ENCODE assay signal across 19 cellular contexts in genomic region chr12:105335856-105336255, GRCh38. TPM values are rescaled to one million over a fixed set of nuclear protein-coding genes. Genes with fewer than 3 reads are reported as not detected.
DNase-seq lines count a peak whose midpoint lies in the region; TF ChIP-seq lines count a peak whose summit lies in the region.
"Had no signal": no experiment of that assay in that cellular context is flagged by ENCODE, and none has a peak within 500 bp of the region (broad histone marks: within the 10 kb centered on the region; RNA-seq: fewer than 3 reads in every experiment).

No MANE protein-coding gene starts in this region.

- peaks cover 84% of the 10 kb centered on the region for H3K36me3 Mint-ChIP-seq in HFFc6 (ENCODE audit: low read depth)
- peaks cover 10% of the 10 kb centered on the region for H3K36me3 Mint-ChIP-seq in osteocyte (ENCODE audit: unreplicated experiment)

- peaks cover 0 to 6% of the 10 kb centered on the region in 2 donors for H3K9me3 ChIP-seq in ascending aorta
- H3K9me3 ChIP-seq: prostate gland, transverse colon had no signal

- TF ChIP-seq CTCF in HFFc6 (IDR thresholded peaks at IDR 0.05) (no peak), ascending aorta (IDR thresholded peaks at IDR 0.05) (no peak), osteocyte (IDR thresholded peaks at IDR 0.05) (no peak)

- H3K4me1 ChIP-seq in ascending aorta = peaks cover 8 to 28% of the 10 kb centered on the region in 2 donors
- H3K4me1 ChIP-seq: prostate gland had no signal

- peaks cover 83% of the 10 kb centered on the region for H3K4me1 Mint-ChIP-seq in HFFc6 (ENCODE audit: low read depth)
- H3K4me1 Mint-ChIP-seq in osteocyte (ENCODE audit: unreplicated experiment) = peaks cover 92% of the 10 kb centered on the region

- no peaks in the 10 kb centered on the region for H3K36me3 ChIP-seq in ascending aorta
- H3K36me3 ChIP-seq: prostate gland, SJCRH30, transverse colon had no signal

- intact Hi-C loops in ascending aorta (cut with DNase I) = no loop called here

- peak; percentile 7 to 40 for DNase-seq in NOMO-1 (lab: John Stamatoyannopoulos, UW; ENCODE audit: unreplicated experiment in 2 of 2)
- no peak for DNase-seq in NOMO-1 treated with dmso at 0.1 percent for 144 hours (lab: John Stamatoyannopoulos, UW; ENCODE audit: unreplicated experiment)
- DNase-seq in HFFc6 = no peak
- DNase-seq in ascending aorta (ENCODE audit: low spot score in 2 of 2) = no peak
- no peak for DNase-seq in osteocyte (ENCODE audit: extremely low spot score, unreplicated experiment)
- DNase-seq in NCI-H2171 (lab: John Stamatoyannopoulos, UW) = no peak
- no peak for DNase-seq in ureter (ENCODE audit: low spot score)
- DNase-seq in GM19238 (ENCODE audit: insufficient read length, low spot score) = no peak
- DNase-seq: 8988T; activated CD4-positive, alpha-beta T cell treated with anti-CD3 and anti-CD28 coated beads, Interleukin-2, amount 10 ng/mL, durations not matched to agents 24 days and 14 days; DMS53; head of caudate nucleus; NCI-H187 treated with DMSO at 0.1 percent for 48 hours; SJCRH30; small intestine; transverse colon had no signal

- H3K27ac Mint-ChIP-seq in HFFc6 = peak overlapping the region; percentile 81
- peak overlapping the region; percentile 61 for H3K27ac Mint-ChIP-seq in osteocyte (ENCODE audit: unreplicated experiment)
- H3K27ac Mint-ChIP-seq: activated naive CD4-positive, alpha-beta T cell treated with anti-CD3 and anti-CD28 coated beads, Interleukin-2, amount 50 U/mL, for 24 hours had no signal

- H3K27ac ChIP-seq in ascending aorta = peak overlapping the region; percentile 56 to 83
- H3K27ac ChIP-seq: prostate gland, SJCRH30, transverse colon had no signal

- peaks cover 2% of the 10 kb centered on the region; the same call in 1 of the 2 replicates for H3K27me3 Mint-ChIP-seq in HFFc6 (ENCODE audit: insufficient read depth)
- no peaks in the 10 kb centered on the region for H3K27me3 Mint-ChIP-seq in osteocyte (ENCODE audit: unreplicated experiment)
- H3K27me3 Mint-ChIP-seq: activated CD4-positive, alpha-beta T cell treated with anti-CD3 and anti-CD28 coated beads, Interleukin-2, amount 10 ng/mL, durations not matched to agents 24 days and 14 days; activated naive CD4-positive, alpha-beta T cell treated with anti-CD3 and anti-CD28 coated beads, Interleukin-2, amount 50 U/mL, for 24 hours had no signal

- H3K9me3 Mint-ChIP-seq in HFFc6 (peaks cover 6% of the 10 kb centered on the region), osteocyte (ENCODE audit: unreplicated experiment) (peaks cover 11% of the 10 kb centered on the region)

- H3K27me3 ChIP-seq in ascending aorta = no peaks in the 10 kb centered on the region
- H3K27me3 ChIP-seq: SJCRH30, transverse colon had no signal

- H3K4me3 Mint-ChIP-seq in HFFc6 (peak overlapping the region; percentile 97), osteocyte (ENCODE audit: unreplicated experiment) (no peak overlapping the region)
- H3K4me3 Mint-ChIP-seq: activated CD4-positive, alpha-beta T cell treated with anti-CD3 and anti-CD28 coated beads, Interleukin-2, amount 10 ng/mL, durations not matched to agents 24 days and 14 days; activated naive CD4-positive, alpha-beta T cell treated with anti-CD3 and anti-CD28 coated beads, Interleukin-2, amount 50 U/mL, for 24 hours had no signal

- no peak overlapping the region for H3K4me3 ChIP-seq in ascending aorta
- H3K4me3 ChIP-seq: lung, prostate gland, SJCRH30, transverse colon had no signal

RNA-seq across cellular contexts. Expression of gene C12orf75, which starts 5.4 kb away (rescaled TPM):
- total RNA-seq in HFFc6 (2021; fragmentation: NEBNext Ultra II Directional; extraction: Animal tissue kit (Norgen Biotek cat#: 25700)) = 1,000 to 10,000 TPM; 1,007 to 1,412 (median 1,300) TPM
- total RNA-seq in ascending aorta = 56.5 TPM
- 157 and 169 TPM in 2 replicates for total RNA-seq in osteocyte
- 31.3 TPM for total RNA-seq in ureter

Comparison
In these comparisons a context has a peak if more than half of its experiments do, and no peak if none do; other contexts are left out.
1. DNase-seq: peak in NOMO-1 (2 of 2); none in NOMO-1 treated with dmso at 0.1 percent for 144 hours (single experiment), HFFc6 (single experiment), ascending aorta (0 of 2), osteocyte (single experiment), NCI-H2171 (single experiment), ureter (single experiment) and GM19238 (single experiment).